In genomic region chr20:62027116-62027515, GRCh38 we compare ENCODE assay signal across 20 cellular contexts. TPM values are rescaled to one million over a fixed set of nuclear protein-coding genes. Genes with fewer than 3 reads are reported as not detected.
A peak's percentile ranks its signal among the peaks of the same experiment; 100 is the strongest.
DNase-seq lines count a peak whose midpoint lies in the region; ATAC-seq, FAIRE-seq and TF ChIP-seq lines count a peak whose summit lies in the region.
"Had no signal": no experiment of that assay in that cellular context is flagged by ENCODE, and none has a peak within 500 bp of the region (broad histone marks: within the 10 kb centered on the region; RNA-seq: fewer than 3 reads in every experiment).

No MANE protein-coding gene starts in this region.

- peak overlapping the region in 7 of 10 donors; percentile 4 to 46 (median 29) for H3K27ac Mint-ChIP-seq in naive thymus-derived CD8-positive, alpha-beta T cell
- H3K27ac Mint-ChIP-seq: activated naive CD4-positive, alpha-beta T cell treated with anti-CD3 and anti-CD28 coated beads, Interleukin-2, amount 50 U/mL, for 24 hours had no signal

- no peaks in the 10 kb centered on the region for H3K9me2 ChIP-seq in GM23248 (ENCODE audit: insufficient read depth)

- H3K27ac ChIP-seq in GM23248 (no peak overlapping the region), body of pancreas (peak overlapping the region; percentile 1 to 52 (median 43))
- H3K27ac ChIP-seq: epithelial cell of prostate, stomach had no signal

- peak overlapping the region in 1 of 10 donors; percentile 4 for H3K4me3 Mint-ChIP-seq in naive thymus-derived CD8-positive, alpha-beta T cell
- H3K4me3 Mint-ChIP-seq: activated naive CD4-positive, alpha-beta T cell treated with anti-CD3 and anti-CD28 coated beads, Interleukin-2, amount 50 U/mL, for 24 hours had no signal

- H3K27me3 ChIP-seq in GM23248 (replicated peaks; ENCODE audit: insufficient read depth) (no peaks in the 10 kb centered on the region), body of pancreas (no peaks in the 10 kb centered on the region)
- H3K27me3 ChIP-seq: gastroesophageal sphincter, ovary, stomach had no signal

- H3K4me3 ChIP-seq in GM23248 (no peak overlapping the region), body of pancreas (no peak overlapping the region)
- H3K4me3 ChIP-seq: gastroesophageal sphincter, ovary, stomach had no signal

- no peak overlapping the region for H3K9ac ChIP-seq in GM23248

- no peak for FAIRE-seq in GM12892 (lab: Jason Lieb, UNC)
- FAIRE-seq: RCC 7860, TTC549 had no signal

- H3K4me1 Mint-ChIP-seq in naive thymus-derived CD8-positive, alpha-beta T cell = peaks cover 34 to 78% (median 55%) of the 10 kb centered on the region in 4 donors

- WGBS in GM23248 (ENCODE audit: low coverage in 1 of 2, low lambda C conversion rate in 2 of 2, missing lambda C conversion rate in 2 of 2), 2 experiments = 51 to 62% methylated on average over 9 of the region's 9 CpGs
- 13 to 25% methylated on average over 9 of the region's 9 CpGs for WGBS in body of pancreas, 2 donors

- ATAC-seq in body of pancreas = no peak
- ATAC-seq in naive thymus-derived CD8-positive, alpha-beta T cell = no peak
- ATAC-seq in HG02588 (IDR thresholded peaks at IDR 0.05; ENCODE audit: unreplicated experiment) = no peak
- no peak for ATAC-seq in GM18868 (IDR thresholded peaks at IDR 0.05; ENCODE audit: unreplicated experiment)
- ATAC-seq: gastroesophageal sphincter, SK-N-SH treated with all-trans-retinoic acid at 6 μM for 48 hours had no signal

- H3K36me3 ChIP-seq in GM23248 (ENCODE audit: low read depth) (no peaks in the 10 kb centered on the region), body of pancreas (replicated peaks in 1 of 2; ENCODE audit: insufficient read depth in 1 of 2, low read depth in 2 of 2) (no peaks in the 10 kb centered on the region)
- H3K36me3 ChIP-seq: gastroesophageal sphincter, ovary, stomach had no signal

- H3K27me3 Mint-ChIP-seq in naive thymus-derived CD8-positive, alpha-beta T cell = no peaks in the 10 kb centered on the region
- H3K27me3 Mint-ChIP-seq: activated naive CD4-positive, alpha-beta T cell treated with anti-CD3 and anti-CD28 coated beads, Interleukin-2, amount 50 U/mL, for 24 hours had no signal

- H3F3A ChIP-seq in GM23248 (ENCODE audit: insufficient read depth) = no peaks in the 10 kb centered on the region

- intact Hi-C loops in body of pancreas (cut with DNase I) = loop anchor here (5.0 kb wide), 1 partner anchor 110 kb away; no protein-coding TSS in a partner anchor

- no peaks in the 10 kb centered on the region for H4K20me1 ChIP-seq in GM23248 (ENCODE audit: insufficient read depth)

- TF ChIP-seq POLR2A in body of pancreas (IDR thresholded peaks at IDR 0.05) = no peak
- TF ChIP-seq POLR2A in GM12892 (IDR thresholded peaks at IDR 0.05; ENCODE audit: low read depth, low read length) = no peak

- H3K79me2 ChIP-seq in GM23248 (ENCODE audit: insufficient read depth) = peaks cover 97% of the 10 kb centered on the region

- H3K4me1 ChIP-seq in GM23248 (ENCODE audit: insufficient read depth) (peaks cover 17% of the 10 kb centered on the region), body of pancreas (peaks cover 49% of the 10 kb centered on the region)
- H3K4me1 ChIP-seq: Caco-2 had no signal

- no peak for TF ChIP-seq CTCF in body of pancreas (IDR thresholded peaks at IDR 0.05)

- H2AFZ ChIP-seq in GM23248 = no peak overlapping the region

- peak; percentile 56 for DNase-seq in AG20443 (ENCODE audit: low spot score)
- peak; percentile 45 for DNase-seq in GM23248
- DNase-seq in body of pancreas = no peak
- DNase-seq in naive thymus-derived CD8-positive, alpha-beta T cell = no peak
- no peak for DNase-seq in GM12892 (ENCODE audit: insufficient read length)
- no peak for DNase-seq in NCI-H1105 treated with DMSO at 0.1 percent for 48 hours (lab: John Stamatoyannopoulos, UW)
- DNase-seq: activated CD4-positive, alpha-beta T cell treated with anti-CD3 and anti-CD28 coated beads, Interleukin-2, amount 50 U/mL, for 48 hours; activated T-cell treated with anti-CD3 and anti-CD28 coated beads, Interleukin-2, amount 50 U/mL, for 1 hour; Caco-2; NCI-H82; ovary; stomach had no signal

- no peaks in the 10 kb centered on the region for H3K9me3 Mint-ChIP-seq in naive thymus-derived CD8-positive, alpha-beta T cell
- H3K9me3 Mint-ChIP-seq: activated naive CD4-positive, alpha-beta T cell treated with anti-CD3 and anti-CD28 coated beads, Interleukin-2, amount 50 U/mL, for 24 hours had no signal

- POLR2A ChIA-PET in naive thymus-derived CD8-positive, alpha-beta T cell (lab: Charles Lee) = interaction anchor here (1.6 to 2.8 kb wide), 3 partner anchors 39 to 115 kb away, joined by 6 to 12 read pairs (median 9); partner anchors contain the start of gene TAF4

- peak overlapping the region; percentile 41 for H3K4me2 ChIP-seq in GM23248 (ENCODE audit: unreplicated experiment)

- peaks cover 0 to 3% (median 0%) of the 10 kb centered on the region in 3 donors for H3K36me3 Mint-ChIP-seq in naive thymus-derived CD8-positive, alpha-beta T cell

- no peaks in the 10 kb centered on the region for H3K9me3 ChIP-seq in GM23248 (ENCODE audit: low read depth)
- H3K9me3 ChIP-seq in body of pancreas = no peaks in the 10 kb centered on the region
- H3K9me3 ChIP-seq: Caco-2, gastroesophageal sphincter, ovary, stomach had no signal

- in situ Hi-C loops in GM23248 (cut with MboI) = loop anchor here (10.0 kb wide), 1 partner anchor 108 kb away; no protein-coding TSS in a partner anchor

RNA-seq across cellular contexts. Expression of gene TAF4, which starts 38.6 kb away (rescaled TPM):
- 2.9 and 4.2 TPM in 2 replicates for total RNA-seq in GM23248 (2014; rRNA removed; shearing (Covaris generic))
- polyA plus RNA-seq in GM23248 (2016; fragmentation: Nextera tagmentation; extraction: Ambion mirVana) = 0.80 and 1.4 TPM in 2 replicates
- total RNA-seq in body of pancreas = 10 to 100 TPM; 12.7 to 29.0 TPM
- 10 to 100 TPM; 39.0 to 41.5 TPM for total RNA-seq in naive thymus-derived CD8-positive, alpha-beta T cell
- 1 to 10 TPM in 2 of 3 donors, under 1 TPM in 1; 0.31 to 1.6 (median 1.4) TPM for polyA plus RNA-seq in naive thymus-derived CD8-positive, alpha-beta T cell
- 7.8 TPM for polyA plus RNA-seq in GM12892 (2012; ENCODE audit: missing spikeins)

Comparison
In these comparisons a context has a peak if more than half of its experiments do, and no peak if none do; other contexts are left out.
1. DNase-seq: peak in AG20443 (single experiment) and GM23248 (single experiment); none in body of pancreas (0 of 4), naive thymus-derived CD8-positive, alpha-beta T cell (0 of 10), GM12892 (single experiment) and NCI-H1105 treated with DMSO at 0.1 percent for 48 hours (single experiment).